ENCODE assay signal across 8 cellular contexts in genomic region chr19:5891938-5892771, GRCh38. TPM values are rescaled to one million over a fixed set of nuclear protein-coding genes. Genes with fewer than 3 reads are reported as not detected.
DNase-seq lines count a peak whose midpoint lies in the region; ATAC-seq, FAIRE-seq and TF ChIP-seq lines count a peak whose summit lies in the region.

No MANE protein-coding gene starts in this region.

- H4K20me1 ChIP-seq in keratinocyte (ENCODE audit: control insufficient read depth, extremely low read depth, insufficient read depth, low read length): no peaks in the 10 kb centered on the region

- intact Hi-C loops in tibial artery (cut with DNase I; ENCODE audit: low total_unique reads): no loop called here

- no peaks in the 10 kb centered on the region for H3K9me3 ChIP-seq in keratinocyte (ENCODE audit: control insufficient read depth, low read depth, low read length)
- no peaks in the 10 kb centered on the region for H3K9me3 ChIP-seq in tibial artery

- H3K27ac ChIP-seq in keratinocyte (ENCODE audit: control insufficient read depth, insufficient read depth, low read length): no peak overlapping the region
- no peak overlapping the region for H3K27ac ChIP-seq in tibial artery

- FAIRE-seq in HTR-8/SVneo (lab: Jason Lieb, UNC) (no peak), keratinocyte (lab: Jason Lieb, UNC) (no peak), urothelium cell line (lab: Jason Lieb, UNC) (no peak)

- H3K4me1 ChIP-seq in keratinocyte (ENCODE audit: control insufficient read depth, extremely low read depth, insufficient read depth, low read length) (peaks cover 18% of the 10 kb centered on the region), tibial artery (peaks cover 0 to 32% (median 22%) of the 10 kb centered on the region in 4 donors)

- no peak overlapping the region for H2AFZ ChIP-seq in keratinocyte (ENCODE audit: control insufficient read depth, low read length)

- H3K9me1 ChIP-seq in keratinocyte (ENCODE audit: control insufficient read depth, extremely low read depth, insufficient read depth, low read length): no peaks in the 10 kb centered on the region

- no peak overlapping the region for H3K4me3 ChIP-seq in keratinocyte (ENCODE audit: control insufficient read depth in 2 of 3, extremely low read depth in 1 of 3, insufficient read depth in 2 of 3, low read depth in 1 of 3, low read length in 3 of 3)
- H3K4me3 ChIP-seq in tibial artery: no peak overlapping the region

- no peaks in the 10 kb centered on the region for H3K27me3 ChIP-seq in keratinocyte (ENCODE audit: control insufficient read depth, extremely low read depth, insufficient read depth, low read length)
- peaks cover 0 to 38% of the 10 kb centered on the region in 2 donors for H3K27me3 ChIP-seq in tibial artery

- ATAC-seq in GM21381 (IDR thresholded peaks at IDR 0.05; ENCODE audit: unreplicated experiment): no peak

- DNase-seq in Daoy (ENCODE audit: low read depth) (peak; percentile 50), HTR-8/SVneo (ENCODE audit: insufficient read length, low spot score) (peak; percentile 37), amniotic epithelial cell (ENCODE audit: low read depth) (peak; percentile 33), keratinocyte (ENCODE audit: low read depth, low spot score) (no peak), tibial artery (no peak), G401 (ENCODE audit: low spot score) (no peak), urothelium cell line (ENCODE audit: low spot score) (no peak)

- H3K36me3 ChIP-seq in keratinocyte (ENCODE audit: control insufficient read depth in 2 of 2, extremely low read depth in 1 of 2, insufficient read depth in 2 of 2, low read length in 2 of 2): peaks cover 9 to 14% of the 10 kb centered on the region in 2 experiments
- peaks cover 15 to 29% (median 24%) of the 10 kb centered on the region in 3 donors for H3K36me3 ChIP-seq in tibial artery

- dilution Hi-C loops in keratinocyte (cut with MboI; ENCODE audit: extremely low pct_ligation_motif_present, low sequenced_read_pairs): no loop called here

- H3K4me2 ChIP-seq in keratinocyte (ENCODE audit: control insufficient read depth, extremely low read depth, insufficient read depth, low read depth, low read length): no peak overlapping the region

- in situ Hi-C loops in G401 (cut with HindIII; ENCODE audit: low sequenced_read_pairs): no loop called here

- TF ChIP-seq CTCF in keratinocyte (optimal IDR thresholded peaks at IDR 0.05 in 1 of 3, IDR thresholded peaks at IDR 0.05 in 1 of 3, conservative IDR thresholded peaks at IDR 0.05 in 1 of 3; ENCODE audit: extremely low read depth in 1 of 3, insufficient read depth in 2 of 3, low read length in 3 of 3): peak; percentile 57 to 85 (median 82)
- peak; percentile 45 for TF ChIP-seq CTCF in tibial artery (IDR thresholded peaks at IDR 0.05)

- H3K79me2 ChIP-seq in keratinocyte (ENCODE audit: control insufficient read depth, insufficient read depth, low read length): no peaks in the 10 kb centered on the region

- no peak overlapping the region for H3K9ac ChIP-seq in keratinocyte (ENCODE audit: control insufficient read depth, extremely low read depth, insufficient read depth, low read length)

RNA-seq across cellular contexts. Expression of gene NDUFA11, which starts 11.4 kb away (rescaled TPM):
- 354 and 408 TPM in 2 replicates for total RNA-seq in Daoy (2014; rRNA removed; shearing (Covaris generic))
- 122 to 323 TPM (median 217 TPM) in 3 replicates for polyA plus RNA-seq in keratinocyte
- polyA plus RNA-seq in keratinocyte (2011; ENCODE audit: low read depth): 18.8 TPM
- 292 and 529 TPM in 2 replicates for polyA plus RNA-seq in keratinocyte (2011; cell fraction: cytosol; rRNA removed)
- 156 and 241 TPM in 2 replicates for polyA plus RNA-seq in keratinocyte (2011; cell fraction: nucleus; rRNA removed)
- polyA plus RNA-seq in keratinocyte (2012; ENCODE audit: low replicate concordance): 147 and 297 TPM in 2 replicates
- polyA minus RNA-seq in keratinocyte: 43.8 to 93.8 TPM (median 65.4 TPM) in 3 replicates
- polyA minus RNA-seq in keratinocyte (2011; cell fraction: cytosol; rRNA and poly(A)+ RNA removed): 124 TPM
- polyA minus RNA-seq in keratinocyte (2011; cell fraction: nucleus; rRNA and poly(A)+ RNA removed): 11.9 and 12.9 TPM in 2 replicates
- 430 and 662 TPM in 2 replicates for total RNA-seq in G401 (2014; rRNA removed; shearing (Covaris generic))

RNA-seq across cellular contexts. Expression of gene VMAC, which starts 12.5 kb away (rescaled TPM):
- total RNA-seq in Daoy (2014; rRNA removed; shearing (Covaris generic)): 0.89 and 1.7 TPM in 2 replicates
- 2.1 to 3.0 TPM (median 2.2 TPM) in 3 replicates for polyA plus RNA-seq in keratinocyte
- not detected for polyA plus RNA-seq in keratinocyte (2011; ENCODE audit: low read depth)
- 0.73 and 1.2 TPM in 2 replicates for polyA plus RNA-seq in keratinocyte (2011; cell fraction: cytosol; rRNA removed)
- polyA plus RNA-seq in keratinocyte (2011; cell fraction: nucleus; rRNA removed): 6.7 and 11.5 TPM in 2 replicates
- 0.82 and 1.6 TPM in 2 replicates for polyA plus RNA-seq in keratinocyte (2012; ENCODE audit: low replicate concordance)
- 0.82 to 1.3 TPM (median 1.2 TPM) in 3 replicates for polyA minus RNA-seq in keratinocyte
- 1.7 TPM for polyA minus RNA-seq in keratinocyte (2011; cell fraction: cytosol; rRNA and poly(A)+ RNA removed)
- 1.7 and 2.6 TPM in 2 replicates for polyA minus RNA-seq in keratinocyte (2011; cell fraction: nucleus; rRNA and poly(A)+ RNA removed)
- 2.2 and 2.6 TPM in 2 replicates for total RNA-seq in G401 (2014; rRNA removed; shearing (Covaris generic))

RNA-seq across cellular contexts. Expression of gene FUT5, which starts 21.8 kb away (rescaled TPM):
- total RNA-seq in Daoy (2014; rRNA removed; shearing (Covaris generic)): not detected in 2 replicates
- polyA plus RNA-seq in keratinocyte: 0.03 TPM in 1 of 3 replicates, not detected in the others
- polyA plus RNA-seq in keratinocyte (2011; ENCODE audit: low read depth): not detected
- polyA plus RNA-seq in keratinocyte (2011; cell fraction: cytosol; rRNA removed): not detected in 2 replicates
- polyA plus RNA-seq in keratinocyte (2011; cell fraction: nucleus; rRNA removed): not detected in 2 replicates
- not detected in 2 replicates for polyA plus RNA-seq in keratinocyte (2012; ENCODE audit: low replicate concordance)
- not detected in 3 replicates for polyA minus RNA-seq in keratinocyte
- polyA minus RNA-seq in keratinocyte (2011; cell fraction: cytosol; rRNA and poly(A)+ RNA removed): not detected
- not detected in 2 replicates for polyA minus RNA-seq in keratinocyte (2011; cell fraction: nucleus; rRNA and poly(A)+ RNA removed)
- total RNA-seq in G401 (2014; rRNA removed; shearing (Covaris generic)): not detected in 2 replicates

RNA-seq across cellular contexts. Expression of gene CAPS, which starts 21.9 kb away (rescaled TPM):
- total RNA-seq in Daoy (2014; rRNA removed; shearing (Covaris generic)): 1.6 and 1.8 TPM in 2 replicates
- 1.6 to 3.6 TPM (median 2.7 TPM) in 3 replicates for polyA plus RNA-seq in keratinocyte
- polyA plus RNA-seq in keratinocyte (2011; ENCODE audit: low read depth): 1.6 TPM
- polyA plus RNA-seq in keratinocyte (2011; cell fraction: cytosol; rRNA removed): 0.45 and 1.0 TPM in 2 replicates
- polyA plus RNA-seq in keratinocyte (2011; cell fraction: nucleus; rRNA removed): 10.1 and 13.7 TPM in 2 replicates
- 1.7 and 2.6 TPM in 2 replicates for polyA plus RNA-seq in keratinocyte (2012; ENCODE audit: low replicate concordance)
- polyA minus RNA-seq in keratinocyte: 0.43 to 1.4 TPM (median 1.3 TPM) in 3 replicates
- polyA minus RNA-seq in keratinocyte (2011; cell fraction: cytosol; rRNA and poly(A)+ RNA removed): 1.2 TPM
- 2.9 and 4.1 TPM in 2 replicates for polyA minus RNA-seq in keratinocyte (2011; cell fraction: nucleus; rRNA and poly(A)+ RNA removed)
- 0.31 and 5.8 TPM in 2 replicates for total RNA-seq in G401 (2014; rRNA removed; shearing (Covaris generic))

RNA-seq across cellular contexts. Expression of gene FUT3, which starts 40.9 kb away (rescaled TPM):
- not detected in 2 replicates for total RNA-seq in Daoy (2014; rRNA removed; shearing (Covaris generic))
- 2.6 to 3.0 TPM (median 2.9 TPM) in 3 replicates for polyA plus RNA-seq in keratinocyte
- 7.6 TPM for polyA plus RNA-seq in keratinocyte (2011; ENCODE audit: low read depth)
- 1.8 TPM in 2 replicates for polyA plus RNA-seq in keratinocyte (2011; cell fraction: cytosol; rRNA removed)
- polyA plus RNA-seq in keratinocyte (2011; cell fraction: nucleus; rRNA removed): 9.7 and 10.1 TPM in 2 replicates
- polyA plus RNA-seq in keratinocyte (2012; ENCODE audit: low replicate concordance): 2.9 and 14.1 TPM in 2 replicates
- 1.8 to 2.4 TPM (median 2.1 TPM) in 3 replicates for polyA minus RNA-seq in keratinocyte
- polyA minus RNA-seq in keratinocyte (2011; cell fraction: cytosol; rRNA and poly(A)+ RNA removed): 3.1 TPM
- 4.9 and 5.0 TPM in 2 replicates for polyA minus RNA-seq in keratinocyte (2011; cell fraction: nucleus; rRNA and poly(A)+ RNA removed)
- not detected in 2 replicates for total RNA-seq in G401 (2014; rRNA removed; shearing (Covaris generic))

Comparison
In these comparisons a context has a peak if more than half of its experiments do, and no peak if none do; other contexts are left out.
1. DNase-seq: peak in Daoy (single experiment), HTR-8/SVneo (single experiment) and amniotic epithelial cell (single experiment); none in keratinocyte (single experiment), tibial artery (0 of 2), G401 (single experiment) and urothelium cell line (single experiment).